In genomic region chr14:79100578-79100977, GRCh38 we compare ENCODE assay signal across 32 cellular contexts.
"Had no signal": no experiment of that assay in that cellular context is flagged by ENCODE, and none has a peak within 500 bp of the region (broad histone marks: within the 10 kb centered on the region; RNA-seq: fewer than 3 reads in every experiment).

No MANE protein-coding gene starts in this region.

- H3K4me3 Mint-ChIP-seq: T-cell had no signal

- H3K4me1 ChIP-seq: SJCRH30 had no signal

- H3K27ac ChIP-seq: PC-9, RWPE1, SJCRH30, SK-N-MC had no signal

- H3K4me3 ChIP-seq: MG63, PC-9, SJCRH30, SK-N-MC had no signal

- H3K36me3 ChIP-seq: MG63, SJCRH30 had no signal

- H3K36me3 Mint-ChIP-seq: T-cell had no signal

- H3K9me3 ChIP-seq: MG63, SJCRH30 had no signal

- H3K27ac Mint-ChIP-seq: T-cell had no signal

- H3K27me3 ChIP-seq: MG63, SJCRH30 had no signal

- H3K4me2 ChIP-seq: PC-9 had no signal

- DNase-seq: Kasumi-1, MG63, NCI-H1048, NCI-H1092 treated with DMSO at 0.1 percent for 48 hours, NCI-H1105 treated with DMSO at 0.1 percent for 48 hours, NCI-H1417, NCI-H1436, NCI-H146, NCI-H1694, NCI-H187, NCI-H1930, NCI-H2029 treated with DMSO at 0.1 percent for 48 hours, NCI-H2081 treated with DMSO at 0.1 percent for 48 hours, NCI-H2107, NCI-H2171, NCI-H226, NCI-H446 treated with DMSO at 0.1 percent for 48 hours, NCI-H510A treated with DMSO at 0.1 percent for 48 hours, NCI-H524 treated with DMSO at 0.1 percent for 48 hours, NCI-H526 treated with DMSO at 0.1 percent for 48 hours, NCI-H748 treated with DMSO at 0.1 percent for 48 hours, NCI-H82, PC-9, SHP77, SIG-M5, SJCRH30, T-cell had no signal

- H2AFZ ChIP-seq: PC-9 had no signal

- H3K4me1 Mint-ChIP-seq: T-cell had no signal

- ATAC-seq: Panc1, Right ventricle myocardium inferior, SK-N-SH treated with all-trans-retinoic acid at 6 μM for 48 hours, T-cell had no signal
